ENCODE assay signal across 8 cellular contexts in genomic region chr22:26589845-26590524, GRCh38. TPM values are rescaled to one million over a fixed set of nuclear protein-coding genes. Genes with fewer than 3 reads are reported as not detected.
DNase-seq lines count a peak whose midpoint lies in the region; ATAC-seq, FAIRE-seq and TF ChIP-seq lines count a peak whose summit lies in the region.

Gene TPST2 (minus strand): TSS chr22:26590132. CDS start chr22:26541630, 48,502 bp downstream.

- POLR2A ChIA-PET in WTC11 (lab: Charles Lee), result interaction anchor here (0.9 to 1.9 kb wide), 4 partner anchors 10 to 107 kb away, joined by 3 to 4 read pairs (median 4); partner anchors contain the start of genes CRYBB1, HPS4 and SRRD

- peak; percentile 78 for TF ChIP-seq POLR2A in GM12892 (IDR thresholded peaks at IDR 0.05; ENCODE audit: low read depth, low read length)
- peak in 2 of 3 donors; percentile 67 to 77 for TF ChIP-seq POLR2A in spleen (IDR thresholded peaks at IDR 0.05)

- H3K4me1 ChIP-seq in spleen, result peaks cover 33 to 92% (median 79%) of the 10 kb centered on the region in 6 donors

- H3K36me3 Mint-ChIP-seq in WTC11, result peaks cover 15% of the 10 kb centered on the region

- DNase-seq in GM12892 (ENCODE audit: insufficient read length) (peak; percentile 73), NCI-H128 (lab: John Stamatoyannopoulos, UW; ENCODE audit: unreplicated experiment) (peak; percentile 36), WTC11 (ENCODE audit: low spot score) (peak; percentile 75), cardiac fibroblast (ENCODE audit: low read depth in 2 of 2) (peak; percentile 68 to 80), iris pigment epithelial cell (ENCODE audit: low read depth) (peak; percentile 71), spleen (peak; percentile 95), NCI-H2107 (lab: John Stamatoyannopoulos, UW) (no peak)

- peaks cover 0 to 5% (median 0%) of the 10 kb centered on the region in 6 donors for H3K36me3 ChIP-seq in spleen

- H3K4me3 Mint-ChIP-seq in WTC11, result peak within 1 kb of the TSS; percentile 85

- peak within 1 kb of the TSS; percentile 86 for H3K27ac Mint-ChIP-seq in WTC11

- H3K27me3 Mint-ChIP-seq in WTC11 (ENCODE audit: low read depth), result no peaks in the 10 kb centered on the region; the same call in 1 of the 2 replicates

- H3K4me1 Mint-ChIP-seq in WTC11, result peaks cover 47% of the 10 kb centered on the region

- TF ChIP-seq CTCF in WTC11 (IDR thresholded peaks at IDR 0.05), result no peak
- TF ChIP-seq CTCF in cardiac fibroblast (IDR thresholded peaks at IDR 0.05; ENCODE audit: low read depth, low read length), result no peak
- TF ChIP-seq CTCF in spleen (IDR thresholded peaks at IDR 0.05 in 8 of 11, conservative IDR thresholded peaks at IDR 0.05 in 3 of 11), result peak in 3 of 11 experiments; percentile 11 to 25 (median 18)

- no peaks in the 10 kb centered on the region for H3K27me3 ChIP-seq in spleen (replicated peaks in 1 of 7)

- WGBS in spleen, 5 donors, result 0 to 1% (median 0%) methylated on average over 6 to 69 of the region's 69 CpGs

- FAIRE-seq in GM12892 (lab: Jason Lieb, UNC), result peak; percentile 98

- peaks cover 0 to 3% (median 0%) of the 10 kb centered on the region in 8 donors for H3K9me3 ChIP-seq in spleen

- H3K9me3 Mint-ChIP-seq in WTC11, result peaks cover 6% of the 10 kb centered on the region; the same call in 1 of the 2 replicates

- H3K4me3 ChIP-seq in cardiac fibroblast (replicated peaks in 1 of 2; ENCODE audit: low read depth in 2 of 2, low read length in 2 of 2) (peak within 1 kb of the TSS; percentile 77 to 80), spleen (peak within 1 kb of the TSS; percentile 85 to 99 (median 90))

- CTCF ChIA-PET in WTC11 (lab: Charles Lee), result interaction anchor here (0.6 to 2.1 kb wide), 7 partner anchors 10 to 83 kb away, joined by 3 to 4 read pairs (median 3); no protein-coding TSS in a partner anchor

- peak; percentile 62 for ATAC-seq in HG02571 (IDR thresholded peaks at IDR 0.05; ENCODE audit: unreplicated experiment)
- peak; percentile 80 for ATAC-seq in WTC11

- peak within 1 kb of the TSS; percentile 79 to 97 (median 91) for H3K27ac ChIP-seq in spleen

- intact Hi-C loops in spleen (cut with DNase I; ENCODE audit: low total_unique reads), result no loop called here

TF ChIP-seq in WTC11, 78 proteins besides CTCF, POLR2A, EP300 and RAD21 (continues in another document):
- TF ChIP-seq ERG (CRISPR knock-in tag; IDR thresholded peaks at IDR 0.05), result no peak
- TF ChIP-seq ZNF121 (CRISPR knock-in tag; IDR thresholded peaks at IDR 0.05), result no peak
- no peak for TF ChIP-seq RORB (CRISPR knock-in tag; IDR thresholded peaks at IDR 0.05)
- TF ChIP-seq KAT7 (CRISPR knock-in tag; IDR thresholded peaks at IDR 0.05; ENCODE audit: borderline replicate concordance), result 0 out of 2 replicates have a peak, but pooled peaks have one; percentile 66
- 0 out of 2 replicates have a peak, but pooled peaks have one; percentile 41 for TF ChIP-seq FOXP4 (CRISPR knock-in tag; IDR thresholded peaks at IDR 0.05)
- peak; percentile 64; the same call in 1 of the 2 replicates for TF ChIP-seq GTF2I (CRISPR knock-in tag; conservative IDR thresholded peaks at IDR 0.05)
- TF ChIP-seq SOX15 (CRISPR knock-in tag; IDR thresholded peaks at IDR 0.05), result no peak
- no peak for TF ChIP-seq PRDM15 (CRISPR knock-in tag; IDR thresholded peaks at IDR 0.05)
- TF ChIP-seq ZNF532 (CRISPR knock-in tag; IDR thresholded peaks at IDR 0.05; ENCODE audit: borderline replicate concordance), result no peak
- TF ChIP-seq ATF1 (CRISPR knock-in tag; IDR thresholded peaks at IDR 0.05), result no peak
- TF ChIP-seq, protein P1, sequence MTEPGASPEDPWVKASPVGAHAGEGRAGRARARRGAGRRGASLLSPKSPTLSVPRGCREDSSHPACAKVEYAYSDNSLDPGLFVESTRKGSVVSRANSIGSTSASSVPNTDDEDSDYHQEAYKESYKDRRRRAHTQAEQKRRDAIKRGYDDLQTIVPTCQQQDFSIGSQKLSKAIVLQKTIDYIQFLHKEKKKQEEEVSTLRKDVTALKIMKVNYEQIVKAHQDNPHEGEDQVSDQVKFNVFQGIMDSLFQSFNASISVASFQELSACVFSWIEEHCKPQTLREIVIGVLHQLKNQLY (CRISPR knock-in tag; IDR thresholded peaks at IDR 0.05), result no peak
- peak; percentile 86 for TF ChIP-seq ZNF423 (CRISPR knock-in tag; IDR thresholded peaks at IDR 0.05)

RNA-seq across cellular contexts. Expression of gene TPST2, which starts in this region (rescaled TPM):
- 12.9 TPM for polyA plus RNA-seq in GM12892 (2012; ENCODE audit: missing spikeins)
- total RNA-seq in WTC11 (2021), result 57.6 to 84.2 TPM (median 75.0 TPM) in 3 replicates
- 100 to 1,000 TPM in 2 of 7 donors, 10 to 100 TPM in 5; 43.5 to 119 (median 63.2) TPM for total RNA-seq in spleen
- 10 to 100 TPM; 14.6 to 22.2 (median 16.6) TPM for polyA plus RNA-seq in spleen
